Comparison of ENCODE assay signal across 16 cellular contexts in genomic region chr19:49931293-49932040, GRCh38. TPM values are rescaled to one million over a fixed set of nuclear protein-coding genes. Genes with fewer than 3 reads are reported as not detected.
DNase-seq lines count a peak whose midpoint lies in the region; ATAC-seq and TF ChIP-seq lines count a peak whose summit lies in the region.
"Had no signal": no experiment of that assay in that cellular context is flagged by ENCODE, and none has a peak within 500 bp of the region (broad histone marks: within the 10 kb centered on the region; RNA-seq: fewer than 3 reads in every experiment).

No MANE protein-coding gene starts in this region.

- H3K4me3 ChIP-seq in Karpas-422 (ENCODE audit: low read length) (peak overlapping the region; percentile 75; the same call in 1 of the 2 replicates), lower lobe of right lung (no peak overlapping the region)

- H3K27ac Mint-ChIP-seq in activated CD8-positive, alpha-beta memory T cell treated with anti-CD3 and anti-CD28 coated beads, Interleukin-2, amount 10 ng/mL, durations not matched to agents 7 days and 5 days = peak overlapping the region; percentile 30
- H3K27ac Mint-ChIP-seq in brain = peak overlapping the region in 1 of 5 experiments; percentile 68
- H3K27ac Mint-ChIP-seq in stimulated activated effector memory CD8-positive, alpha-beta T cell treated with anti-CD3 and anti-CD28 coated beads, Interleukin-12 subunit alpha, Interleukin-12 subunit beta, amount 100 ng/mL, for 72 hours = peak overlapping the region; percentile 97

- H4K20me1 ChIP-seq in Karpas-422 (ENCODE audit: insufficient read depth, low read depth, low read length) = peaks cover 37% of the 10 kb centered on the region

- peaks cover 47% of the 10 kb centered on the region for H3K79me2 ChIP-seq in Karpas-422 (ENCODE audit: low read length)

- intact Hi-C loops in lower lobe of right lung (cut with DNase I) = no loop called here

- peaks cover 31% of the 10 kb centered on the region for H3K36me3 Mint-ChIP-seq in activated CD8-positive, alpha-beta memory T cell treated with anti-CD3 and anti-CD28 coated beads, Interleukin-2, amount 10 ng/mL, durations not matched to agents 7 days and 5 days
- peaks cover 63% of the 10 kb centered on the region for H3K36me3 Mint-ChIP-seq in brain
- peaks cover 84% of the 10 kb centered on the region for H3K36me3 Mint-ChIP-seq in stimulated activated effector memory CD8-positive, alpha-beta T cell treated with anti-CD3 and anti-CD28 coated beads, Interleukin-12 subunit alpha, Interleukin-12 subunit beta, amount 100 ng/mL, for 72 hours

- no peak overlapping the region for H2AFZ ChIP-seq in Karpas-422 (ENCODE audit: low read length)

- no peak for DNase-seq in activated CD8-positive, alpha-beta memory T cell treated with anti-CD3 and anti-CD28 coated beads, Interleukin-2, amount 10 ng/mL, durations not matched to agents 7 days and 5 days
- DNase-seq in activated CD8-positive, alpha-beta memory T cell treated with anti-CD3 and anti-CD28 coated beads, Interleukin-2, amount 50 U/mL, for 4 hours = no peak
- DNase-seq in Karpas-422 (no peak), MV-4-11 (lab: John Stamatoyannopoulos, UW) (no peak), lower lobe of right lung (no peak)
- DNase-seq in stimulated activated effector memory CD8-positive, alpha-beta T cell treated with anti-CD3 and anti-CD28 coated beads, Interleukin-12 subunit alpha, Interleukin-12 subunit beta, amount 100 ng/mL, for 72 hours (ENCODE audit: low spot score in 2 of 2) = no peak
- no peak for DNase-seq in NK-92 treated with Interleukin-12 subunit alpha and Interleukin-12 subunit beta, amount 100 ng/mL, for 24 hours (lab: John Stamatoyannopoulos, UW)
- DNase-seq: NCI-H1436, NCI-H510A treated with DMSO at 0.1 percent for 48 hours, testis had no signal

- H3K9ac ChIP-seq in Karpas-422 (ENCODE audit: low read length) = no peak overlapping the region

- peaks cover 52% of the 10 kb centered on the region for H3K36me3 ChIP-seq in Karpas-422 (ENCODE audit: insufficient read depth, low read length)
- peaks cover 14% of the 10 kb centered on the region for H3K36me3 ChIP-seq in lower lobe of right lung

- H3K9me2 ChIP-seq in Karpas-422 (replicated peaks; ENCODE audit: insufficient read depth, low read length) = no peaks in the 10 kb centered on the region

- peaks cover 52% of the 10 kb centered on the region for H3K4me1 Mint-ChIP-seq in activated CD8-positive, alpha-beta memory T cell treated with anti-CD3 and anti-CD28 coated beads, Interleukin-2, amount 10 ng/mL, durations not matched to agents 7 days and 5 days
- H3K4me1 Mint-ChIP-seq in brain = peaks cover 48% of the 10 kb centered on the region
- H3K4me1 Mint-ChIP-seq in stimulated activated effector memory CD8-positive, alpha-beta T cell treated with anti-CD3 and anti-CD28 coated beads, Interleukin-12 subunit alpha, Interleukin-12 subunit beta, amount 100 ng/mL, for 72 hours = peaks cover 74% of the 10 kb centered on the region

- H3K9me3 Mint-ChIP-seq in activated CD8-positive, alpha-beta memory T cell treated with anti-CD3 and anti-CD28 coated beads, Interleukin-2, amount 10 ng/mL, durations not matched to agents 7 days and 5 days (ENCODE audit: low read depth) = no peaks in the 10 kb centered on the region
- peaks cover 0 to 12% (median 4%) of the 10 kb centered on the region in 5 experiments for H3K9me3 Mint-ChIP-seq in brain
- no peaks in the 10 kb centered on the region for H3K9me3 Mint-ChIP-seq in stimulated activated effector memory CD8-positive, alpha-beta T cell treated with anti-CD3 and anti-CD28 coated beads, Interleukin-12 subunit alpha, Interleukin-12 subunit beta, amount 100 ng/mL, for 72 hours

- CTCF ChIA-PET in activated CD8-positive, alpha-beta memory T cell treated with anti-CD3 and anti-CD28 coated beads, Interleukin-2, amount 10 ng/mL, durations not matched to agents 7 days and 5 days (lab: Charles Lee) = no interaction called here

- no peak for TF ChIP-seq CTCF in brain (conservative IDR thresholded peaks at IDR 0.05)
- no peak for TF ChIP-seq CTCF in lower lobe of right lung (IDR thresholded peaks at IDR 0.05)

- H3K4me1 ChIP-seq in Karpas-422 (ENCODE audit: low read length) (peaks cover 39% of the 10 kb centered on the region), lower lobe of right lung (peaks cover 28% of the 10 kb centered on the region)

- peak overlapping the region; percentile 80 for H3K4me2 ChIP-seq in Karpas-422 (ENCODE audit: low read depth, low read length, poor library complexity, severe bottlenecking)

- peaks cover 5% of the 10 kb centered on the region for H3K27me3 Mint-ChIP-seq in activated CD8-positive, alpha-beta memory T cell treated with anti-CD3 and anti-CD28 coated beads, Interleukin-2, amount 10 ng/mL, durations not matched to agents 7 days and 5 days
- H3K27me3 Mint-ChIP-seq in brain = no peaks in the 10 kb centered on the region

- ATAC-seq in activated CD8-positive, alpha-beta memory T cell treated with anti-CD3 and anti-CD28 coated beads, Interleukin-2, amount 10 ng/mL, durations not matched to agents 7 days and 5 days = no peak
- no peak for ATAC-seq in stimulated activated effector memory CD8-positive, alpha-beta T cell treated with anti-CD3 and anti-CD28 coated beads, Interleukin-12 subunit alpha, Interleukin-12 subunit beta, amount 100 ng/mL, for 72 hours
- no peak for ATAC-seq in lower lobe of right lung

- H3K27me3 ChIP-seq in Karpas-422 (ENCODE audit: low read length) = no peaks in the 10 kb centered on the region
- H3K27me3 ChIP-seq in lower lobe of right lung (ENCODE audit: low read depth) = no peaks in the 10 kb centered on the region
- H3K27me3 ChIP-seq: esophagus muscularis mucosa, testis had no signal

- peak overlapping the region; percentile 94 for H3K27ac ChIP-seq in Karpas-422 (ENCODE audit: low read length)
- H3K27ac ChIP-seq in lower lobe of right lung = no peak overlapping the region

- H3K9me3 ChIP-seq in Karpas-422 (ENCODE audit: low read length) (no peaks in the 10 kb centered on the region), lower lobe of right lung (no peaks in the 10 kb centered on the region)
- H3K9me3 ChIP-seq: esophagus muscularis mucosa, testis had no signal

- H3K4me3 Mint-ChIP-seq in activated CD8-positive, alpha-beta memory T cell treated with anti-CD3 and anti-CD28 coated beads, Interleukin-2, amount 10 ng/mL, durations not matched to agents 7 days and 5 days = no peak overlapping the region
- H3K4me3 Mint-ChIP-seq in brain = peak overlapping the region; percentile 41 to 97 (median 92)
- H3K4me3 Mint-ChIP-seq in stimulated activated effector memory CD8-positive, alpha-beta T cell treated with anti-CD3 and anti-CD28 coated beads, Interleukin-12 subunit alpha, Interleukin-12 subunit beta, amount 100 ng/mL, for 72 hours = peak overlapping the region; percentile 93

RNA-seq across cellular contexts. Expression of gene NUP62, which starts 2.2 kb away (rescaled TPM):
- total RNA-seq in activated CD8-positive, alpha-beta memory T cell treated with anti-CD3 and anti-CD28 coated beads, Interleukin-2, amount 10 ng/mL, durations not matched to agents 7 days and 5 days = 100 to 1,000 TPM; 128 to 192 TPM
- total RNA-seq in Karpas-422 (2014; rRNA removed; shearing (Covaris generic); ENCODE audit: low replicate concordance) = 35.0 and 37.9 TPM in 2 replicates
- polyA plus RNA-seq in brain (ENCODE audit: insufficient read depth, low read depth, low replicate concordance) = 95.1 TPM
- total RNA-seq in lower lobe of right lung = 36.5 TPM

RNA-seq across cellular contexts. Expression of gene ATF5, which starts 2.5 kb away (rescaled TPM):
- 10 to 100 TPM in 1 of 2 experiments, 1 to 10 TPM in 1; 8.4 to 13.7 TPM for total RNA-seq in activated CD8-positive, alpha-beta memory T cell treated with anti-CD3 and anti-CD28 coated beads, Interleukin-2, amount 10 ng/mL, durations not matched to agents 7 days and 5 days
- 454 and 537 TPM in 2 replicates for total RNA-seq in Karpas-422 (2014; rRNA removed; shearing (Covaris generic); ENCODE audit: low replicate concordance)
- 409 TPM for polyA plus RNA-seq in brain (ENCODE audit: insufficient read depth, low read depth, low replicate concordance)
- total RNA-seq in lower lobe of right lung = 13.8 TPM

RNA-seq across cellular contexts. Expression of gene SIGLEC11, which starts 29.5 kb away (rescaled TPM):
- not detected for total RNA-seq in activated CD8-positive, alpha-beta memory T cell treated with anti-CD3 and anti-CD28 coated beads, Interleukin-2, amount 10 ng/mL, durations not matched to agents 7 days and 5 days
- 0.87 TPM in 1 of 2 replicates, not detected in the other for total RNA-seq in Karpas-422 (2014; rRNA removed; shearing (Covaris generic); ENCODE audit: low replicate concordance)
- polyA plus RNA-seq in brain (ENCODE audit: insufficient read depth, low read depth, low replicate concordance) = 0.12 TPM
- 7.7 TPM for total RNA-seq in lower lobe of right lung
- total RNA-seq: mammary epithelial cell, osteocyte, RPMI7951 had no signal
- polyA plus RNA-seq: AG04450, mammary epithelial cell had no signal

RNA-seq across cellular contexts. Expression of gene IL4I1, which starts 34.8 kb away (rescaled TPM):
- total RNA-seq in activated CD8-positive, alpha-beta memory T cell treated with anti-CD3 and anti-CD28 coated beads, Interleukin-2, amount 10 ng/mL, durations not matched to agents 7 days and 5 days = 10 to 100 TPM in 1 of 2 experiments, 1 to 10 TPM in 1; 1.7 to 12.3 TPM
- not detected in 2 replicates for total RNA-seq in Karpas-422 (2014; rRNA removed; shearing (Covaris generic); ENCODE audit: low replicate concordance)
- polyA plus RNA-seq in brain (ENCODE audit: insufficient read depth, low read depth, low replicate concordance) = not detected
- total RNA-seq in lower lobe of right lung = 1.6 TPM
- total RNA-seq: mammary epithelial cell, osteocyte had no signal

RNA-seq across cellular contexts. Expression of gene TBC1D17, which starts 54.0 kb away (rescaled TPM):
- total RNA-seq in activated CD8-positive, alpha-beta memory T cell treated with anti-CD3 and anti-CD28 coated beads, Interleukin-2, amount 10 ng/mL, durations not matched to agents 7 days and 5 days = 10 to 100 TPM; 26.2 to 39.3 TPM
- total RNA-seq in Karpas-422 (2014; rRNA removed; shearing (Covaris generic); ENCODE audit: low replicate concordance) = 13.6 and 17.8 TPM in 2 replicates
- polyA plus RNA-seq in brain (ENCODE audit: insufficient read depth, low read depth, low replicate concordance) = 77.4 TPM
- 53.1 TPM for total RNA-seq in lower lobe of right lung

Comparison
In these comparisons a context has a peak if more than half of its experiments do, and no peak if none do; other contexts are left out.
1. RNA of gene ATF5, which starts 2.5 kb away (total RNA-seq): 454 to 537 TPM in Karpas-422; 13.8 TPM in lower lobe of right lung (single experiment) and 8.4 to 13.7 TPM in activated CD8-positive, alpha-beta memory T cell treated with anti-CD3 and anti-CD28 coated beads, Interleukin-2, amount 10 ng/mL, durations not matched to agents 7 days and 5 days; every median in the first group is over 10 times any median in the second.